ENCODE assay signal across 13 cellular contexts in genomic region chr1:44707112-44707881, GRCh38. TPM values are rescaled to one million over a fixed set of nuclear protein-coding genes. Genes with fewer than 3 reads are reported as not detected.
A peak's percentile ranks its signal among the peaks of the same experiment; 100 is the strongest.
DNase-seq lines count a peak whose midpoint lies in the region; ATAC-seq, FAIRE-seq and TF ChIP-seq lines count a peak whose summit lies in the region.
"Had no signal": no experiment of that assay in that cellular context is flagged by ENCODE, and none has a peak within 500 bp of the region (broad histone marks: within the 10 kb centered on the region; RNA-seq: fewer than 3 reads in every experiment).

No MANE protein-coding gene starts in this region.

- H3K27ac Mint-ChIP-seq in activated naive CD4-positive, alpha-beta T cell treated with anti-CD3 and anti-CD28 coated beads, Interleukin-2, amount 50 U/mL, for 72 hours = peak overlapping the region in 1 of 2 donors; percentile 77
- H3K27ac Mint-ChIP-seq in activated naive CD4-positive, alpha-beta T cell treated with anti-CD3 and anti-CD28 coated beads, Interleukin-2, amount 10 ng/mL, durations not matched to agents 7 days and 5 days = no peak overlapping the region

- H3K9me3 ChIP-seq in SU-DHL-6 (ENCODE audit: insufficient read depth, low read length) = no peaks in the 10 kb centered on the region
- H3K9me3 ChIP-seq: right lobe of liver had no signal

- no peaks in the 10 kb centered on the region for H3K9me2 ChIP-seq in SU-DHL-6 (replicated peaks; ENCODE audit: insufficient read depth, low read length)

- peaks cover 12% of the 10 kb centered on the region for H3F3A ChIP-seq in SU-DHL-6 (ENCODE audit: insufficient read depth)

- FAIRE-seq in urothelium cell line (lab: Jason Lieb, UNC) = peak; percentile 85

- no peak overlapping the region; the same call in 1 of the 2 replicates for H3K9ac ChIP-seq in SU-DHL-6 (ENCODE audit: low read length)

- H3K36me3 Mint-ChIP-seq in activated naive CD4-positive, alpha-beta T cell treated with anti-CD3 and anti-CD28 coated beads, Interleukin-2, amount 50 U/mL, for 72 hours = no peaks in the 10 kb centered on the region
- no peaks in the 10 kb centered on the region for H3K36me3 Mint-ChIP-seq in activated naive CD4-positive, alpha-beta T cell treated with anti-CD3 and anti-CD28 coated beads, Interleukin-2, amount 10 ng/mL, durations not matched to agents 7 days and 5 days

- H2AFZ ChIP-seq in SU-DHL-6 (ENCODE audit: low read depth, low read length, severe bottlenecking) = peak overlapping the region; percentile 21

- no peak for DNase-seq in activated naive CD4-positive, alpha-beta T cell treated with anti-CD3 and anti-CD28 coated beads, Interleukin-2, amount 50 U/mL, for 72 hours (ENCODE audit: low spot score in 2 of 2)
- DNase-seq in activated naive CD4-positive, alpha-beta T cell treated with anti-CD3 and anti-CD28 coated beads, Interleukin-2, amount 10 ng/mL, durations not matched to agents 7 days and 5 days = no peak
- DNase-seq in fibroblast of peridontal ligament (ENCODE audit: extremely low read depth) = peak; percentile 88
- peak; percentile 89 for DNase-seq in urothelium cell line (ENCODE audit: low spot score)
- no peak for DNase-seq in OCI-M2 (lab: John Stamatoyannopoulos, UW; ENCODE audit: unreplicated experiment)
- no peak for DNase-seq in cortex of kidney (lab: John Stamatoyannopoulos, UW)
- DNase-seq in activated CD4-positive, alpha-beta T cell treated with anti-CD3 and anti-CD28 coated beads for 1 hour = no peak
- DNase-seq: activated B cell treated with CpG ODN at 0.5 μM for 24 hours; activated naive CD4-positive, alpha-beta T cell; NCI-H1105; right lobe of liver had no signal

- H3K9me3 Mint-ChIP-seq in activated naive CD4-positive, alpha-beta T cell treated with anti-CD3 and anti-CD28 coated beads, Interleukin-2, amount 50 U/mL, for 72 hours = no peaks in the 10 kb centered on the region
- no peaks in the 10 kb centered on the region for H3K9me3 Mint-ChIP-seq in activated naive CD4-positive, alpha-beta T cell treated with anti-CD3 and anti-CD28 coated beads, Interleukin-2, amount 10 ng/mL, durations not matched to agents 7 days and 5 days
- H3K9me3 Mint-ChIP-seq: activated B cell treated with CpG ODN at 0.5 μM for 24 hours had no signal

- peaks cover 10% of the 10 kb centered on the region for H3K4me1 Mint-ChIP-seq in activated naive CD4-positive, alpha-beta T cell treated with anti-CD3 and anti-CD28 coated beads, Interleukin-2, amount 10 ng/mL, durations not matched to agents 7 days and 5 days

- H3K36me3 ChIP-seq in SU-DHL-6 (ENCODE audit: low read length) = no peaks in the 10 kb centered on the region
- H3K36me3 ChIP-seq: right lobe of liver had no signal

- H3K27me3 ChIP-seq in SU-DHL-6 (ENCODE audit: low read length) = no peaks in the 10 kb centered on the region
- H3K27me3 ChIP-seq: right lobe of liver had no signal

- no peaks in the 10 kb centered on the region for H3K79me2 ChIP-seq in SU-DHL-6 (ENCODE audit: insufficient read depth, low read length)

- ATAC-seq in activated naive CD4-positive, alpha-beta T cell treated with anti-CD3 and anti-CD28 coated beads, Interleukin-2, amount 50 U/mL, for 72 hours = peak; percentile 38

- TF ChIP-seq CTCF in SU-DHL-6 (IDR thresholded peaks at IDR 0.05; ENCODE audit: insufficient read depth, low read length, poor library complexity, severe bottlenecking) = no peak

- no peak overlapping the region for H3K4me3 Mint-ChIP-seq in activated naive CD4-positive, alpha-beta T cell treated with anti-CD3 and anti-CD28 coated beads, Interleukin-2, amount 10 ng/mL, durations not matched to agents 7 days and 5 days

- peak overlapping the region; percentile 41 for H3K4me2 ChIP-seq in SU-DHL-6 (ENCODE audit: low read depth, low read length, poor library complexity, severe bottlenecking)

- CTCF ChIA-PET in activated naive CD4-positive, alpha-beta T cell treated with anti-CD3 and anti-CD28 coated beads, Interleukin-2, amount 10 ng/mL, durations not matched to agents 7 days and 5 days (lab: Charles Lee) = interaction anchor here (0.6 to 2.0 kb wide), 9 partner anchors 10 to 55 kb away, joined by 3 to 9 read pairs (median 4); partner anchors contain the start of genes ARMH1 and RNU5D-1

- H4K20me1 ChIP-seq in SU-DHL-6 (ENCODE audit: low read depth, low read length) = no peaks in the 10 kb centered on the region

- H3K4me3 ChIP-seq in SU-DHL-6 (ENCODE audit: insufficient read depth, low read length, poor library complexity, severe bottlenecking) = no peak overlapping the region
- H3K4me3 ChIP-seq: right lobe of liver had no signal

- no peak overlapping the region for H3K27ac ChIP-seq in SU-DHL-6 (ENCODE audit: low read depth, low read length)
- H3K27ac ChIP-seq: right lobe of liver had no signal

- peaks cover 34% of the 10 kb centered on the region for H3K27me3 Mint-ChIP-seq in activated naive CD4-positive, alpha-beta T cell treated with anti-CD3 and anti-CD28 coated beads, Interleukin-2, amount 10 ng/mL, durations not matched to agents 7 days and 5 days
- H3K27me3 Mint-ChIP-seq: activated B cell treated with CpG ODN at 0.5 μM for 24 hours had no signal

RNA-seq across cellular contexts. Expression of gene RNU5D-1, which starts 23.7 kb away (rescaled TPM):
- not detected for total RNA-seq in activated naive CD4-positive, alpha-beta T cell treated with anti-CD3 and anti-CD28 coated beads, Interleukin-2, amount 50 U/mL, for 72 hours
- total RNA-seq: activated B cell treated with CpG ODN at 0.5 μM for 24 hours, lung microvascular endothelial cell, right lobe of liver had no signal

RNA-seq across cellular contexts. Expression of gene KIF2C, which starts 32.3 kb away (rescaled TPM):
- 100 to 1,000 TPM in 1 of 2 donors, 10 to 100 TPM in 1; 95.2 to 228 TPM for total RNA-seq in activated naive CD4-positive, alpha-beta T cell treated with anti-CD3 and anti-CD28 coated beads, Interleukin-2, amount 50 U/mL, for 72 hours

RNA-seq across cellular contexts. Expression of gene ARMH1, which starts 32.8 kb away (rescaled TPM):
- 100 to 1,000 TPM; 102 to 155 TPM for total RNA-seq in activated naive CD4-positive, alpha-beta T cell treated with anti-CD3 and anti-CD28 coated beads, Interleukin-2, amount 50 U/mL, for 72 hours

RNA-seq across cellular contexts. Expression of gene TMEM53, which starts 33.0 kb away (rescaled TPM):
- total RNA-seq in activated naive CD4-positive, alpha-beta T cell treated with anti-CD3 and anti-CD28 coated beads, Interleukin-2, amount 50 U/mL, for 72 hours = 1 to 10 TPM; 4.4 to 5.2 TPM

Comparison
In these comparisons a context has a peak if more than half of its experiments do, and no peak if none do; other contexts are left out.
1. DNase-seq: peak in fibroblast of peridontal ligament (single experiment) and urothelium cell line (single experiment); none in activated naive CD4-positive, alpha-beta T cell treated with anti-CD3 and anti-CD28 coated beads, Interleukin-2, amount 50 U/mL, for 72 hours (0 of 2), activated naive CD4-positive, alpha-beta T cell treated with anti-CD3 and anti-CD28 coated beads, Interleukin-2, amount 10 ng/mL, durations not matched to agents 7 days and 5 days (single experiment), OCI-M2 (single experiment), cortex of kidney (single experiment) and activated CD4-positive, alpha-beta T cell treated with anti-CD3 and anti-CD28 coated beads for 1 hour (single experiment).